In the genomic region with DNA sequence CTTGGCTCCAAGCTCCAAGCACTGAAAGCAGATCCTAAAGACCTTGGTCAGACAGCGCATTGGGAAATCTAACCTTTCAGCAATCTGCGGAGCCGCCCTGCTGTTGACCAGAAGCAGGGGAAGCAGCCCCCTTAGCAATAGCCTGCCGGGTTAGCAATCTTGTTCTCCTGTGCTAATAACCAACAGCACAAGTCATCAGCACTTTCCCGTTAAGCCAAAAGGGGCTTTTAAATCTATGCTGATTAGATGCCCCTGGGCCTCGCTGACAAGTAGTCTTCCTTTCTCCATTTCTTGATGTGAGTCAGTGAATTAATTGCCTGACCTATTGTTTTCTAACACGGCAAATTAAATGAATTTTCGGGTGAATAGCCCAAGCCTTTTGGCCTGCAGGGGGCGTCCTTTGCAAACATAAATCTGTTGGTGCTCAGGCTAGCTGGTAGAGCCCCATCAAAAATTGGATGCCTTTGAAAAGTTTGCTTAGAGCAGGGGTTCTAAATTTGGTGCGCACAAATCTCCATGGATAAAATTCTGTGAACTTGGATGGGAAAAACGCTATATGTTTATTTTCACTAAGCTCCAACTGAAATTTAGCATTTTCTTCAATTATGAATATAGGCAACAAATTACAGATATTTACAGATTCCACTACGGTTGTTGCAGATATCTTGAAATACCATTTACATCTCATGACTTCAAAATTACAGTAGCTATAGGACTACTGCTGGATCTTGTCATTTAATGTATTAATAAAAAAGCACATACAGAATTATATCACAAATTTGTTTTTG, we compare ENCODE assay signal across 9 cellular contexts. TPM values are rescaled to one million over a fixed set of nuclear protein-coding genes. Genes with fewer than 3 reads are reported as not detected.
DNase-seq lines count a peak whose midpoint lies in the region; ATAC-seq and TF ChIP-seq lines count a peak whose summit lies in the region.
"Had no signal": no experiment of that assay in that cellular context is flagged by ENCODE, and none has a peak within 500 bp of the region (broad histone marks: within the 10 kb centered on the region; RNA-seq: fewer than 3 reads in every experiment).

No MANE protein-coding gene starts in this region.

- no TSS peak for BruUV-seq in Panc1 (replicated peaks; lab: Mats Ljungman, UMichigan)

- peaks cover 23% of the 10 kb centered on the region for H3K4me1 Mint-ChIP-seq in activated T-cell treated with anti-CD3 and anti-CD28 coated beads, Interleukin-2, amount 50 U/mL, for 24 hours (ENCODE audit: low read depth)

- no peaks in the 10 kb centered on the region for H3K27me3 ChIP-seq in Panc1 (ENCODE audit: control insufficient read depth, insufficient read depth, low read length)
- no peaks in the 10 kb centered on the region for H3K27me3 ChIP-seq in neural cell (ENCODE audit: insufficient read depth, low read depth, low read length)
- H3K27me3 ChIP-seq: BLaER1 had no signal

- H3K9ac ChIP-seq in neural cell (ENCODE audit: low read length): no peak overlapping the region
- H3K9ac ChIP-seq: BLaER1 had no signal

- H3K9me3 ChIP-seq in Panc1 (ENCODE audit: control insufficient read depth, insufficient read depth, low read depth, low read length) (no peaks in the 10 kb centered on the region), neural cell (ENCODE audit: low read length) (no peaks in the 10 kb centered on the region)
- H3K9me3 ChIP-seq: BLaER1 had no signal

- peak; percentile 95 for TF ChIP-seq RAD21 in neural cell (conservative IDR thresholded peaks at IDR 0.05)

- DNase-seq in DMS153 treated with DMSO at 0.1 percent for 48 hours (lab: John Stamatoyannopoulos, UW; ENCODE audit: unreplicated experiment) (peak; percentile 39), DMS153 (lab: John Stamatoyannopoulos, UW) (no peak), HS-27A (ENCODE audit: low read depth) (peak; percentile 45), Panc1 (ENCODE audit: low read depth, low spot score) (no peak), fibroblast of mammary gland (ENCODE audit: low read depth) (peak; percentile 86)
- peak; percentile 86 for DNase-seq in activated T-cell treated with anti-CD3 and anti-CD28 coated beads, Interleukin-2, amount 50 U/mL, for 24 hours
- DNase-seq in stimulated activated naive CD4-positive, alpha-beta T cell treated with Interleukin-2 at 50 U/mL for 16 hours (lab: John Stamatoyannopoulos, UW): peak; percentile 77

- no peak overlapping the region for H2AFZ ChIP-seq in neural cell (ENCODE audit: low read depth, low read length)

- no peak overlapping the region for H3K27ac Mint-ChIP-seq in activated T-cell treated with anti-CD3 and anti-CD28 coated beads, Interleukin-2, amount 50 U/mL, for 24 hours

- CTCF ChIA-PET in Panc1 (lab: Charles Lee): interaction anchor here (0.7 kb wide), 1 partner anchor 338 kb away, joined by 3 read pairs; no protein-coding TSS in a partner anchor

- no peaks in the 10 kb centered on the region for H4K20me1 ChIP-seq in neural cell (ENCODE audit: insufficient read depth)
- H4K20me1 ChIP-seq: BLaER1 had no signal

- no peaks in the 10 kb centered on the region for H3K9me2 ChIP-seq in neural cell (ENCODE audit: insufficient read depth, low read length)

- peak; percentile 89 for TF ChIP-seq CTCF in Panc1 (IDR thresholded peaks at IDR 0.05)
- peak; percentile 85 for TF ChIP-seq CTCF in fibroblast of mammary gland (conservative IDR thresholded peaks at IDR 0.05; ENCODE audit: control insufficient read depth, insufficient read depth, low read depth, low read length)
- peak; percentile 96 for TF ChIP-seq CTCF in neural cell (IDR thresholded peaks at IDR 0.05; ENCODE audit: poor library complexity, severe bottlenecking)

- peak; percentile 87 for ATAC-seq in Panc1

- H3K36me3 ChIP-seq in Panc1 (ENCODE audit: control insufficient read depth, insufficient read depth, low read length) (no peaks in the 10 kb centered on the region), neural cell (ENCODE audit: insufficient read depth, low read length) (no peaks in the 10 kb centered on the region)
- H3K36me3 ChIP-seq: BLaER1 had no signal

- in situ Hi-C loops in Panc1 (cut with HindIII; ENCODE audit: low pct_unique_long_range_greater_than_20kb, low sequenced_read_pairs): no loop called here

- intact Hi-C loops in Panc1 (cut with micrococcal nuclease; ENCODE audit: unreplicated experiment): loop anchor here (2.0 to 10.0 kb wide), 3 partner anchors 215 to 501 kb away; partner anchors contain the start of gene SPATS2L

- H3K4me3 Mint-ChIP-seq in activated T-cell treated with anti-CD3 and anti-CD28 coated beads, Interleukin-2, amount 50 U/mL, for 24 hours: no peak overlapping the region

- H3K79me2 ChIP-seq in neural cell (replicated peaks; ENCODE audit: insufficient read depth, low read length): no peaks in the 10 kb centered on the region

- peaks cover 2% of the 10 kb centered on the region for H3K36me3 Mint-ChIP-seq in activated T-cell treated with anti-CD3 and anti-CD28 coated beads, Interleukin-2, amount 50 U/mL, for 24 hours (ENCODE audit: low read depth)

- peaks cover 17% of the 10 kb centered on the region for H3K4me1 ChIP-seq in Panc1 (ENCODE audit: control insufficient read depth, insufficient read depth, low read length)

- H3K27ac ChIP-seq in Panc1 (ENCODE audit: low read length) (peak overlapping the region; percentile 74), neural cell (ENCODE audit: low read length) (no peak overlapping the region)
- H3K27ac ChIP-seq: BLaER1 had no signal

- peak overlapping the region in 1 of 2 experiments; percentile 25; a peak in 2 of 4 replicates for H3K4me3 ChIP-seq in Panc1 (ENCODE audit: low read depth in 2 of 2, low read length in 2 of 2)
- H3K4me3 ChIP-seq in fibroblast of mammary gland (ENCODE audit: control insufficient read depth, low read depth, low read length): peak overlapping the region; percentile 33
- peak overlapping the region; percentile 45 for H3K4me3 ChIP-seq in neural cell (ENCODE audit: low read length)
- H3K4me3 ChIP-seq: BLaER1 had no signal

- POLR2A ChIA-PET in Panc1 (lab: Charles Lee): interaction anchor here (0.6 to 0.7 kb wide), 3 partner anchors 128 to 426 kb away, joined by 3 to 5 read pairs (median 4); no protein-coding TSS in a partner anchor

- no peak overlapping the region for H3K4me2 ChIP-seq in neural cell (ENCODE audit: low read length)
- H3K4me2 ChIP-seq: BLaER1 had no signal

- H3K27me3 Mint-ChIP-seq in activated T-cell treated with anti-CD3 and anti-CD28 coated beads, Interleukin-2, amount 50 U/mL, for 24 hours: no peaks in the 10 kb centered on the region

- H3K9me3 Mint-ChIP-seq in activated T-cell treated with anti-CD3 and anti-CD28 coated beads, Interleukin-2, amount 50 U/mL, for 24 hours: no peaks in the 10 kb centered on the region

- no peak for TF ChIP-seq EP300 in neural cell (conservative IDR thresholded peaks at IDR 0.05; ENCODE audit: poor library complexity, severe bottlenecking)

- no peaks in the 10 kb centered on the region for H3F3A ChIP-seq in neural cell (ENCODE audit: insufficient read depth, low read length, poor library complexity, severe bottlenecking)

TF ChIP-seq in neural cell, 6 proteins besides CTCF, POLR2A, EP300 and RAD21:
- TF ChIP-seq TAF1 (IDR thresholded peaks at IDR 0.05; ENCODE audit: low read depth): no peak
- TF ChIP-seq SMC3 (conservative IDR thresholded peaks at IDR 0.05; ENCODE audit: poor library complexity): peak; percentile 98

RNA-seq across cellular contexts. Expression of gene MAIP1, which starts 24.7 kb away (rescaled TPM):
- total RNA-seq in Panc1 (2021; ENCODE audit: unreplicated experiment): 20.9 TPM
- 18.7 TPM for polyA plus RNA-seq in Panc1 (2012; ENCODE audit: insufficient read length)
- 24.1 and 47.9 TPM in 2 replicates for polyA plus RNA-seq in neural cell
- polyA minus RNA-seq in neural cell: 32.4 and 40.4 TPM in 2 replicates

RNA-seq across cellular contexts. Expression of gene TYW5, which starts 24.7 kb away (rescaled TPM):
- total RNA-seq in Panc1 (2021; ENCODE audit: unreplicated experiment): 7.1 TPM
- polyA plus RNA-seq in Panc1 (2012; ENCODE audit: insufficient read length): 4.6 TPM
- 15.2 and 15.8 TPM in 2 replicates for polyA plus RNA-seq in neural cell
- polyA minus RNA-seq in neural cell: 19.2 and 21.2 TPM in 2 replicates

Comparison
In these comparisons a context has a peak if more than half of its experiments do, and no peak if none do; other contexts are left out.
1. DNase-seq: peak in DMS153 treated with DMSO at 0.1 percent for 48 hours (single experiment), HS-27A (single experiment), activated T-cell treated with anti-CD3 and anti-CD28 coated beads, Interleukin-2, amount 50 U/mL, for 24 hours (single experiment), fibroblast of mammary gland (single experiment) and stimulated activated naive CD4-positive, alpha-beta T cell treated with Interleukin-2 at 50 U/mL for 16 hours (single experiment); none in DMS153 (single experiment) and Panc1 (single experiment).
2. Peak in every context shown above with its lines, with median percentiles within 50 percentile points of each other: CTCF ChIP-seq.